1 cellular context compared by ENCODE assay signal in the genomic region with DNA sequence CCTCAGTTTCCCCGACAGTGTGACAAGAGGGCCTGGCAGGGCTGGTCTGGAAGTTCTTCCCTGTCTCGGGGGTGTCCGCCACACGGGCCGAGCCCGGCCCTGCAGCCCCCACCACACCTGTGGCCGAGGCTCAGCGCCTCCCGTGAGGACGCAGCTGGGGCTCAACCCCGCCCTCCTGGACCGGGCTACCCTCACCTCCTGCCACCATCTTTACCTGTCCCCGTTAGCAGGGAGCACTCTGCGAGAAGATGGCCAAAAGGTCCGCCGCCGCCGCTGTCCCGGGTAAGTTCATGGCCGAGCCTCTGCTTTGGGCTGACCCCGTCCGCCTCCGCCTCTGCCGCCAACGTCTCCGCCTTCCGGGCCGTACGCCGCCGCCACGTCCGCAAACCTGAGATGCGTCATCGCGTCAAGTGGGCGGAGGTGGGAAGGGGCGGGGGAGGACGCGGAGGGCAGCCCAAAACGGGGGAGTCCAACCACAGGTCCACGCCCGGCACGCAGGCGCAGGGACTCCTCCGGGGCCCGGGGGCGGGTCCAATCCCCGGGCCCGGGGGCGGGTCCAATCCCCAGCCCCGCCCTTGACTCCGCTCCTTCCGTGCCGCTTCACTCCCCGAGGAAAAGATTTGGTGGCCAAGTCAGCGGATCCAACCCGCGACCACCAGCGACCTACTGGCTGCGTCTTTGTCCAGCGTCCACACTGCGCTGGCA.
TF ChIP-seq lines count a peak whose summit lies in the region.

A gene (minus strand): TSS at position 351 of the 705 bp plus-strand sequence. CDS start 4,295 bp downstream, outside the sequence.

TF ChIP-seq in H1, 55 proteins besides CTCF, POLR2A, EP300 and RAD21 (continued from another document):
- TF ChIP-seq, protein P1, sequence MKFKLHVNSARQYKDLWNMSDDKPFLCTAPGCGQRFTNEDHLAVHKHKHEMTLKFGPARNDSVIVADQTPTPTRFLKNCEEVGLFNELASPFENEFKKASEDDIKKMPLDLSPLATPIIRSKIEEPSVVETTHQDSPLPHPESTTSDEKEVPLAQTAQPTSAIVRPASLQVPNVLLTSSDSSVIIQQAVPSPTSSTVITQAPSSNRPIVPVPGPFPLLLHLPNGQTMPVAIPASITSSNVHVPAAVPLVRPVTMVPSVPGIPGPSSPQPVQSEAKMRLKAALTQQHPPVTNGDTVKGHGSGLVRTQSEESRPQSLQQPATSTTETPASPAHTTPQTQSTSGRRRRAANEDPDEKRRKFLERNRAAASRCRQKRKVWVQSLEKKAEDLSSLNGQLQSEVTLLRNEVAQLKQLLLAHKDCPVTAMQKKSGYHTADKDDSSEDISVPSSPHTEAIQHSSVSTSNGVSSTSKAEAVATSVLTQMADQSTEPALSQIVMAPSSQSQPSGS (IDR thresholded peaks at IDR 0.05; ENCODE audit: low read length): no peak
- TF ChIP-seq POU5F1 (IDR thresholded peaks at IDR 0.05; ENCODE audit: low read depth, low read length): no peak
- TF ChIP-seq CBX5 (IDR thresholded peaks at IDR 0.05; ENCODE audit: low read depth, low read length): no peak
- peak in 1 of 2 experiments; percentile 37; a peak in 2 of 4 replicates for TF ChIP-seq SIN3A (conservative IDR thresholded peaks at IDR 0.05 in 1 of 2, IDR thresholded peaks at IDR 0.05 in 1 of 2; ENCODE audit: low read depth in 1 of 2, low read length in 2 of 2)
- no peak for TF ChIP-seq GTF2F1 (IDR thresholded peaks at IDR 0.05; ENCODE audit: borderline replicate concordance, low read depth, low read length)
- TF ChIP-seq SIRT6 (IDR thresholded peaks at IDR 0.05; ENCODE audit: low read length): no peak
- TF ChIP-seq, protein P2, sequence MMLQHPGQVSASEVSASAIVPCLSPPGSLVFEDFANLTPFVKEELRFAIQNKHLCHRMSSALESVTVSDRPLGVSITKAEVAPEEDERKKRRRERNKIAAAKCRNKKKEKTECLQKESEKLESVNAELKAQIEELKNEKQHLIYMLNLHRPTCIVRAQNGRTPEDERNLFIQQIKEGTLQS (IDR thresholded peaks at IDR 0.05; ENCODE audit: insufficient read depth, low read depth, low read length): 0 out of 2 replicates have a peak, but pooled peaks have one; percentile 25
- TF ChIP-seq CREB1 (IDR thresholded peaks at IDR 0.05): peak; percentile 91
- peak; percentile 97 for TF ChIP-seq ASH2L (IDR thresholded peaks at IDR 0.05; ENCODE audit: low read length)
- TF ChIP-seq TEAD4 (IDR thresholded peaks at IDR 0.05; ENCODE audit: low read depth, low read length): no peak
- peak; percentile 78 for TF ChIP-seq YY1 (IDR thresholded peaks at IDR 0.05; ENCODE audit: low read depth, low read length)
- TF ChIP-seq SIX5 (IDR thresholded peaks at IDR 0.05; ENCODE audit: low read depth, low read length): no peak
- TF ChIP-seq GABPA (IDR thresholded peaks at IDR 0.05; ENCODE audit: borderline replicate concordance, insufficient read depth, low read length): no peak
- peak; percentile 36; the same call in 1 of the 2 replicates for TF ChIP-seq JUND (IDR thresholded peaks at IDR 0.05; ENCODE audit: low read length)
- no peak for TF ChIP-seq BRCA1 (IDR thresholded peaks at IDR 0.05; ENCODE audit: low read depth, low read length)
- no peak for TF ChIP-seq CTBP2 (IDR thresholded peaks at IDR 0.05; ENCODE audit: borderline replicate concordance, insufficient read depth, insufficient read length, low read length)
- TF ChIP-seq TAF7 (optimal IDR thresholded peaks at IDR 0.05; ENCODE audit: borderline replicate concordance, low read depth, low read length): peak; percentile 32
- TF ChIP-seq RFX5 (IDR thresholded peaks at IDR 0.05; ENCODE audit: borderline replicate concordance, low read depth, low read length): no peak
- peak; percentile 81 for TF ChIP-seq NRF1 (IDR thresholded peaks at IDR 0.05; ENCODE audit: low read depth, low read length)
- TF ChIP-seq ZNF274 (IDR thresholded peaks at IDR 0.05; ENCODE audit: borderline replicate concordance, extremely low read depth, low read length): no peak
- TF ChIP-seq, protein P3, sequence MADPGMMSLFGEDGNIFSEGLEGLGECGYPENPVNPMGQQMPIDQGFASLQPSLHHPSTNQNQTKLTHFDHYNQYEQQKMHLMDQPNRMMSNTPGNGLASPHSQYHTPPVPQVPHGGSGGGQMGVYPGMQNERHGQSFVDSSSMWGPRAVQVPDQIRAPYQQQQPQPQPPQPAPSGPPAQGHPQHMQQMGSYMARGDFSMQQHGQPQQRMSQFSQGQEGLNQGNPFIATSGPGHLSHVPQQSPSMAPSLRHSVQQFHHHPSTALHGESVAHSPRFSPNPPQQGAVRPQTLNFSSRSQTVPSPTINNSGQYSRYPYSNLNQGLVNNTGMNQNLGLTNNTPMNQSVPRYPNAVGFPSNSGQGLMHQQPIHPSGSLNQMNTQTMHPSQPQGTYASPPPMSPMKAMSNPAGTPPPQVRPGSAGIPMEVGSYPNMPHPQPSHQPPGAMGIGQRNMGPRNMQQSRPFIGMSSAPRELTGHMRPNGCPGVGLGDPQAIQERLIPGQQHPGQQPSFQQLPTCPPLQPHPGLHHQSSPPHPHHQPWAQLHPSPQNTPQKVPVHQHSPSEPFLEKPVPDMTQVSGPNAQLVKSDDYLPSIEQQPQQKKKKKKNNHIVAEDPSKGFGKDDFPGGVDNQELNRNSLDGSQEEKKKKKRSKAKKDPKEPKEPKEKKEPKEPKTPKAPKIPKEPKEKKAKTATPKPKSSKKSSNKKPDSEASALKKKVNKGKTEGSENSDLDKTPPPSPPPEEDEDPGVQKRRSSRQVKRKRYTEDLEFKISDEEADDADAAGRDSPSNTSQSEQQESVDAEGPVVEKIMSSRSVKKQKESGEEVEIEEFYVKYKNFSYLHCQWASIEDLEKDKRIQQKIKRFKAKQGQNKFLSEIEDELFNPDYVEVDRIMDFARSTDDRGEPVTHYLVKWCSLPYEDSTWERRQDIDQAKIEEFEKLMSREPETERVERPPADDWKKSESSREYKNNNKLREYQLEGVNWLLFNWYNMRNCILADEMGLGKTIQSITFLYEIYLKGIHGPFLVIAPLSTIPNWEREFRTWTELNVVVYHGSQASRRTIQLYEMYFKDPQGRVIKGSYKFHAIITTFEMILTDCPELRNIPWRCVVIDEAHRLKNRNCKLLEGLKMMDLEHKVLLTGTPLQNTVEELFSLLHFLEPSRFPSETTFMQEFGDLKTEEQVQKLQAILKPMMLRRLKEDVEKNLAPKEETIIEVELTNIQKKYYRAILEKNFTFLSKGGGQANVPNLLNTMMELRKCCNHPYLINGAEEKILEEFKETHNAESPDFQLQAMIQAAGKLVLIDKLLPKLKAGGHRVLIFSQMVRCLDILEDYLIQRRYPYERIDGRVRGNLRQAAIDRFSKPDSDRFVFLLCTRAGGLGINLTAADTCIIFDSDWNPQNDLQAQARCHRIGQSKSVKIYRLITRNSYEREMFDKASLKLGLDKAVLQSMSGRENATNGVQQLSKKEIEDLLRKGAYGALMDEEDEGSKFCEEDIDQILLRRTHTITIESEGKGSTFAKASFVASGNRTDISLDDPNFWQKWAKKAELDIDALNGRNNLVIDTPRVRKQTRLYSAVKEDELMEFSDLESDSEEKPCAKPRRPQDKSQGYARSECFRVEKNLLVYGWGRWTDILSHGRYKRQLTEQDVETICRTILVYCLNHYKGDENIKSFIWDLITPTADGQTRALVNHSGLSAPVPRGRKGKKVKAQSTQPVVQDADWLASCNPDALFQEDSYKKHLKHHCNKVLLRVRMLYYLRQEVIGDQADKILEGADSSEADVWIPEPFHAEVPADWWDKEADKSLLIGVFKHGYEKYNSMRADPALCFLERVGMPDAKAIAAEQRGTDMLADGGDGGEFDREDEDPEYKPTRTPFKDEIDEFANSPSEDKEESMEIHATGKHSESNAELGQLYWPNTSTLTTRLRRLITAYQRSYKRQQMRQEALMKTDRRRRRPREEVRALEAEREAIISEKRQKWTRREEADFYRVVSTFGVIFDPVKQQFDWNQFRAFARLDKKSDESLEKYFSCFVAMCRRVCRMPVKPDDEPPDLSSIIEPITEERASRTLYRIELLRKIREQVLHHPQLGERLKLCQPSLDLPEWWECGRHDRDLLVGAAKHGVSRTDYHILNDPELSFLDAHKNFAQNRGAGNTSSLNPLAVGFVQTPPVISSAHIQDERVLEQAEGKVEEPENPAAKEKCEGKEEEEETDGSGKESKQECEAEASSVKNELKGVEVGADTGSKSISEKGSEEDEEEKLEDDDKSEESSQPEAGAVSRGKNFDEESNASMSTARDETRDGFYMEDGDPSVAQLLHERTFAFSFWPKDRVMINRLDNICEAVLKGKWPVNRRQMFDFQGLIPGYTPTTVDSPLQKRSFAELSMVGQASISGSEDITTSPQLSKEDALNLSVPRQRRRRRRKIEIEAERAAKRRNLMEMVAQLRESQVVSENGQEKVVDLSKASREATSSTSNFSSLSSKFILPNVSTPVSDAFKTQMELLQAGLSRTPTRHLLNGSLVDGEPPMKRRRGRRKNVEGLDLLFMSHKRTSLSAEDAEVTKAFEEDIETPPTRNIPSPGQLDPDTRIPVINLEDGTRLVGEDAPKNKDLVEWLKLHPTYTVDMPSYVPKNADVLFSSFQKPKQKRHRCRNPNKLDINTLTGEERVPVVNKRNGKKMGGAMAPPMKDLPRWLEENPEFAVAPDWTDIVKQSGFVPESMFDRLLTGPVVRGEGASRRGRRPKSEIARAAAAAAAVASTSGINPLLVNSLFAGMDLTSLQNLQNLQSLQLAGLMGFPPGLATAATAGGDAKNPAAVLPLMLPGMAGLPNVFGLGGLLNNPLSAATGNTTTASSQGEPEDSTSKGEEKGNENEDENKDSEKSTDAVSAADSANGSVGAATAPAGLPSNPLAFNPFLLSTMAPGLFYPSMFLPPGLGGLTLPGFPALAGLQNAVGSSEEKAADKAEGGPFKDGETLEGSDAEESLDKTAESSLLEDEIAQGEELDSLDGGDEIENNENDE (IDR thresholded peaks at IDR 0.05; ENCODE audit: insufficient replicate concordance, low read length): no peak
- peak; percentile 94 for TF ChIP-seq EGR1 (IDR thresholded peaks at IDR 0.05; ENCODE audit: borderline replicate concordance, low read depth, low read length)
- TF ChIP-seq FOSL1 (IDR thresholded peaks at IDR 0.05; ENCODE audit: insufficient read depth, low read depth, low read length): no peak
- no peak for TF ChIP-seq SAP30 (IDR thresholded peaks at IDR 0.05; ENCODE audit: insufficient read depth, insufficient replicate concordance, low read length)
- no peak for TF ChIP-seq KDM5A (IDR thresholded peaks at IDR 0.05; ENCODE audit: low read length)
- TF ChIP-seq CHD1 (IDR thresholded peaks at IDR 0.05; ENCODE audit: low read depth, low read length): no peak
- peak; percentile 86; the same call in 1 of the 2 replicates for TF ChIP-seq RBBP5 (IDR thresholded peaks at IDR 0.05; ENCODE audit: borderline replicate concordance, low read depth, low read length)
- TF ChIP-seq TBP (IDR thresholded peaks at IDR 0.05; ENCODE audit: low read depth, low read length): peak; percentile 51; the same call in 1 of the 2 replicates
- TF ChIP-seq TCF12 (IDR thresholded peaks at IDR 0.05; ENCODE audit: low read depth, low read length): no peak
- no peak for TF ChIP-seq RXRA (IDR thresholded peaks at IDR 0.05; ENCODE audit: insufficient read depth, low read depth, low read length)
- no peak for TF ChIP-seq SRF (IDR thresholded peaks at IDR 0.05; ENCODE audit: low read depth, low read length)
- peak; percentile 82 for TF ChIP-seq TAF1 (IDR thresholded peaks at IDR 0.05; ENCODE audit: low read depth, low read length)
- peak; percentile 65 for TF ChIP-seq POLR2AphosphoS5 (IDR thresholded peaks at IDR 0.05; ENCODE audit: low read depth, low read length)
- no peak for TF ChIP-seq SP2 (IDR thresholded peaks at IDR 0.05; ENCODE audit: low read length)
- no peak for TF ChIP-seq EZH2 (IDR thresholded peaks at IDR 0.05; ENCODE audit: low read depth, low read length, severe bottlenecking)
- no peak for TF ChIP-seq CBX8 (IDR thresholded peaks at IDR 0.05; ENCODE audit: borderline replicate concordance, low read depth, low read length)
- TF ChIP-seq RNF2 (IDR thresholded peaks at IDR 0.05; ENCODE audit: borderline replicate concordance, low read depth, low read length, missing control alignments, poor library complexity, severe bottlenecking): no peak
- no peak; a peak in 1 of 4 replicates for TF ChIP-seq HDAC2 (IDR thresholded peaks at IDR 0.05; ENCODE audit: borderline replicate concordance in 1 of 2, low read depth in 2 of 2, low read length in 2 of 2)
- TF ChIP-seq, protein P4, sequence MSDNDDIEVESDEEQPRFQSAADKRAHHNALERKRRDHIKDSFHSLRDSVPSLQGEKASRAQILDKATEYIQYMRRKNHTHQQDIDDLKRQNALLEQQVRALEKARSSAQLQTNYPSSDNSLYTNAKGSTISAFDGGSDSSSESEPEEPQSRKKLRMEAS (IDR thresholded peaks at IDR 0.05): no peak; the same call in 1 of the 2 replicates
- TF ChIP-seq, protein P5, sequence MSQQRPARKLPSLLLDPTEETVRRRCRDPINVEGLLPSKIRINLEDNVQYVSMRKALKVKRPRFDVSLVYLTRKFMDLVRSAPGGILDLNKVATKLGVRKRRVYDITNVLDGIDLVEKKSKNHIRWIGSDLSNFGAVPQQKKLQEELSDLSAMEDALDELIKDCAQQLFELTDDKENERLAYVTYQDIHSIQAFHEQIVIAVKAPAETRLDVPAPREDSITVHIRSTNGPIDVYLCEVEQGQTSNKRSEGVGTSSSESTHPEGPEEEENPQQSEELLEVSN (IDR thresholded peaks at IDR 0.05): no peak
- peak; percentile 82 for TF ChIP-seq PHF8 (conservative IDR thresholded peaks at IDR 0.05; ENCODE audit: low read depth, low read length)
- TF ChIP-seq, protein P6, sequence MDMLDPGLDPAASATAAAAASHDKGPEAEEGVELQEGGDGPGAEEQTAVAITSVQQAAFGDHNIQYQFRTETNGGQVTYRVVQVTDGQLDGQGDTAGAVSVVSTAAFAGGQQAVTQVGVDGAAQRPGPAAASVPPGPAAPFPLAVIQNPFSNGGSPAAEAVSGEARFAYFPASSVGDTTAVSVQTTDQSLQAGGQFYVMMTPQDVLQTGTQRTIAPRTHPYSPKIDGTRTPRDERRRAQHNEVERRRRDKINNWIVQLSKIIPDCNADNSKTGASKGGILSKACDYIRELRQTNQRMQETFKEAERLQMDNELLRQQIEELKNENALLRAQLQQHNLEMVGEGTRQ (IDR thresholded peaks at IDR 0.05; ENCODE audit: low read length): no peak
- no peak for TF ChIP-seq HDAC6 (IDR thresholded peaks at IDR 0.05; ENCODE audit: low read depth, low read length)
- TF ChIP-seq SUZ12 (IDR thresholded peaks at IDR 0.05; ENCODE audit: low read length): no peak
- no peak for TF ChIP-seq MAFK (IDR thresholded peaks at IDR 0.05; ENCODE audit: low read depth, low read length)
- TF ChIP-seq SP1 (IDR thresholded peaks at IDR 0.05; ENCODE audit: low read depth, low read length): no peak; the same call in 1 of the 2 replicates
- no peak for TF ChIP-seq NANOG (IDR thresholded peaks at IDR 0.05; ENCODE audit: insufficient read depth, low read depth, low read length, poor library complexity, severe bottlenecking)
- TF ChIP-seq SP4 (IDR thresholded peaks at IDR 0.05; ENCODE audit: low read length): no peak
- no peak for TF ChIP-seq BCL11A (IDR thresholded peaks at IDR 0.05; ENCODE audit: low read depth in 2 of 2, low read length in 2 of 2)
- TF ChIP-seq CHD2 (IDR thresholded peaks at IDR 0.05; ENCODE audit: low read length): no peak
- TF ChIP-seq KDM1A (IDR thresholded peaks at IDR 0.05; ENCODE audit: borderline replicate concordance, low read length): no peak
